ENCODE assay signal across 1 cellular context in genomic region chr3:78857494-78858111, GRCh38.
TF ChIP-seq lines count a peak whose summit lies in the region.

No MANE protein-coding gene starts in this region.

TF ChIP-seq in HEK293, 187 proteins besides CTCF, POLR2A, EP300 and RAD21 (continued from another document):
- TF ChIP-seq BCL6B (tag by site-specific recombination; IDR thresholded peaks at IDR 0.05) (0 out of 2 replicates have a peak, but pooled peaks have one; percentile 21), ZNF140 (tag by site-specific recombination; IDR thresholded peaks at IDR 0.05) (no peak), ZNF19 (tag by site-specific recombination; IDR thresholded peaks at IDR 0.05; ENCODE audit: low read depth) (no peak), ZFP37 (tag by site-specific recombination; IDR thresholded peaks at IDR 0.05) (no peak), HOXC10 (CRISPR knock-in tag; IDR thresholded peaks at IDR 0.05) (no peak), ZBTB20 (tag by site-specific recombination; IDR thresholded peaks at IDR 0.05) (peak; percentile 77), ELK4 (IDR thresholded peaks at IDR 0.05; ENCODE audit: borderline replicate concordance, low read depth, low read length) (no peak), IKZF3 (tag by site-specific recombination; IDR thresholded peaks at IDR 0.05) (peak; percentile 66; the same call in 1 of the 2 replicates), ZNF248 (tag by site-specific recombination; IDR thresholded peaks at IDR 0.05) (no peak), ZNF335 (tag by site-specific recombination; conservative IDR thresholded peaks at IDR 0.05) (peak; percentile 35; the same call in 1 of the 2 replicates), ZNF600 (tag by site-specific recombination; IDR thresholded peaks at IDR 0.05) (no peak), PRDM6 (tag by site-specific recombination; IDR thresholded peaks at IDR 0.05) (no peak), ZNF16 (tag by site-specific recombination; IDR thresholded peaks at IDR 0.05; ENCODE audit: low read depth) (no peak)
